In the genomic region with DNA sequence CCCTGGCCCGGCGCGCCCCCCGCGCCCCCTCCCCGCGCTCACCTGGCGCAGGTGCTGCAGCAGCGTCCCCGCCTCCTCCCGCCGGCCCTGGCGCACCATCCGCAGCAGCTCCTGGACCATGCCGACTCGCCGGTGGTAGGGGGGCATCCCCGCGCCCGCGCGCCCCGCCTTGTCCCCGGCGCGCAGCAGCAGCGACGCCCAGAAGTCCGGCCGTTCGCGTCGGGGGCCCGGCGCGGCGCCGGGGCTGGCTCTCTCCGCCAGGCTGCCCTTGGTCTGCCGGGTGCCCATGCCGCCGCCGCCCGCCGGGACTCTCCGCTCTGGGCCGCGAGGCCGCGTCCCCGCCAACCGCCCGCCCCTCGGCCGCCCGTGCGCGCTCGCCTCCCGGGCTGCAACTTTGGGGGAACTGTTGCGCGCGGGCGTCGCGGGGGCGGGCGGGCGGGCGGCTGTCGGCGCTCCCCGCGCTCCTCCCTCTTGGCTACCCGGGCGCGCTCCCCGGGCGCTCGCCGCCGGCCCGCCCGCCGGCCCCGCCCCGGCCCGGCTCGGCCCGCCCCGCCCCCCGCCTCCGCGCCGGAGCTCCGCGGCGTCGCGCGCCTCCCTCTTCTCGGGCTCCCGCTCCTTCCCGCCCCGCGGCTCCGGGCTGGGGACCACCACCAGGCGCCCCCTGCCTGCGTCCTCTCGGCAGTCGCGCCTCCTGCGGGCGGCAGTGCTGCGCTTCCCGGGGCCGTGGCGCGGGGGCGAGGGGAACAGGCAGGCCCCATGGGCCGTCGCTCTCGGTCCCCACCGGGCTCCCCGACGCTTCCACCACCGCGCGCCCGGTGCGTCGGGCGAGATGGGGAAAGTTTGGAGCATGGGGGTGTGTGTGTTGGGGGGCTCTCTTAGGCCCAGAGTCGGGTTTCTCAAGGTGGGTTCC, we compare ENCODE assay signal across 8 cellular contexts. TPM values are rescaled to one million over a fixed set of nuclear protein-coding genes. Genes with fewer than 3 reads are reported as not detected.
A peak's percentile ranks its signal among the peaks of the same experiment; 100 is the strongest.
DNase-seq lines count a peak whose midpoint lies in the region; ATAC-seq and TF ChIP-seq lines count a peak whose summit lies in the region.

A gene with protein sequence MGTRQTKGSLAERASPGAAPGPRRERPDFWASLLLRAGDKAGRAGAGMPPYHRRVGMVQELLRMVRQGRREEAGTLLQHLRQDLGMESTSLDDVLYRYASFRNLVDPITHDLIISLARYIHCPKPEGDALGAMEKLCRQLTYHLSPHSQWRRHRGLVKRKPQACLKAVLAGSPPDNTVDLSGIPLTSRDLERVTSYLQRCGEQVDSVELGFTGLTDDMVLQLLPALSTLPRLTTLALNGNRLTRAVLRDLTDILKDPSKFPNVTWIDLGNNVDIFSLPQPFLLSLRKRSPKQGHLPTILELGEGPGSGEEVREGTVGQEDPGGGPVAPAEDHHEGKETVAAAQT (minus strand): TSS at position 491 of the 910 bp plus-strand sequence. CDS start 203 bp downstream, at position 288.

- TF ChIP-seq POLR2A in IMR-90 (IDR thresholded peaks at IDR 0.05; ENCODE audit: low read depth, low read length): no peak

- DNase-seq in GM12864 (ENCODE audit: low read depth): no peak
- peak; percentile 16 for DNase-seq in IMR-90
- DNase-seq in WTC11 (ENCODE audit: low spot score): peak; percentile 75
- DNase-seq in cerebellum (ENCODE audit: low spot score): peak; percentile 51
- peak; percentile 51 for DNase-seq in left lobe of liver (ENCODE audit: low spot score)
- peak; percentile 28 to 54 for DNase-seq in stimulated activated CD4-positive, alpha-beta T cell treated with anti-CD3 and anti-CD28 coated beads, Interleukin-2, amount 100 ng/mL, for 48 hours
- no peak for DNase-seq in OCI-M2 (lab: John Stamatoyannopoulos, UW; ENCODE audit: unreplicated experiment)

- H3K4me1 Mint-ChIP-seq in WTC11: peaks cover 85% of the 10 kb centered on the region

- H3K9me3 Mint-ChIP-seq in WTC11: no peaks in the 10 kb centered on the region

- H3K9me3 ChIP-seq in IMR-90 (ENCODE audit: control insufficient read depth, insufficient read depth, low read length): no peaks in the 10 kb centered on the region

- no peak within 1 kb of the TSS for H2AK5ac ChIP-seq in IMR-90 (ENCODE audit: low read depth, low read length)

- H3K9ac ChIP-seq in IMR-90 (ENCODE audit: low read depth, low read length): peak within 1 kb of the TSS; percentile 65

- no peaks in the 10 kb centered on the region for H3K79me1 ChIP-seq in IMR-90 (ENCODE audit: low read depth in 1 of 2, low read length in 2 of 2)

- TF ChIP-seq CTCF in GM12864 (IDR thresholded peaks at IDR 0.05; ENCODE audit: low read depth, low read length, missing control alignments) (no peak), IMR-90 (conservative IDR thresholded peaks at IDR 0.05; ENCODE audit: low read depth, low read length) (0 out of 2 replicates have a peak, but pooled peaks have one; percentile 17), WTC11 (IDR thresholded peaks at IDR 0.05) (no peak)

- TF ChIP-seq RAD21 in IMR-90 (IDR thresholded peaks at IDR 0.05; ENCODE audit: low read length): no peak

- H3K14ac ChIP-seq in IMR-90 (replicated peaks; ENCODE audit: low read depth, low read length): no peak within 1 kb of the TSS

- no peak within 1 kb of the TSS for H2BK120ac ChIP-seq in IMR-90 (ENCODE audit: low read depth, low read length)

- H3K27ac ChIP-seq in IMR-90 (ENCODE audit: insufficient read depth, low read length): peak within 1 kb of the TSS; percentile 19; the same call in 1 of the 2 replicates

- peak within 1 kb of the TSS; percentile 42 for H3K4me3 ChIP-seq in GM12864 (ENCODE audit: low read depth, low read length)
- H3K4me3 ChIP-seq in IMR-90 (ENCODE audit: insufficient read depth, low read depth, low read length): peak within 1 kb of the TSS; percentile 72

- H3K27me3 Mint-ChIP-seq in WTC11 (ENCODE audit: low read depth): peaks cover 33% of the 10 kb centered on the region

- H2BK5ac ChIP-seq in IMR-90 (ENCODE audit: low read depth, low read length, poor library complexity, severe bottlenecking): no peak within 1 kb of the TSS

- no TSS peak for BruUV-seq in IMR-90 (replicated peaks; lab: Mats Ljungman, UMichigan)

- no peaks in the 10 kb centered on the region for H3K36me3 ChIP-seq in IMR-90 (ENCODE audit: control insufficient read depth, insufficient read depth, low read length)

- H3K4me2 ChIP-seq in IMR-90 (ENCODE audit: low read depth, low read length): peak within 1 kb of the TSS; percentile 87

- CTCF ChIA-PET in IMR-90 (lab: Yijun Ruan, JAX) (interaction anchor here (1.0 kb wide), 1 partner anchor 38 kb away, joined by 3 read pairs; no protein-coding TSS in a partner anchor), WTC11 (lab: Charles Lee) (interaction anchor here (0.6 to 2.3 kb wide), 12 partner anchors 17 to 665 kb away, joined by 3 to 14 read pairs (median 4); partner anchors contain the start of gene CENPV)

- dilution Hi-C loops in IMR-90 (cut with HindIII; ENCODE audit: low sequenced_read_pairs, unreplicated experiment): no loop called here

- ATAC-seq in IMR-90 (ENCODE audit: low read depth) (peak; percentile 98), WTC11 (peak; percentile 64), left lobe of liver (peak; percentile 94), HG02970 (IDR thresholded peaks at IDR 0.05; ENCODE audit: low FRiP score, unreplicated experiment) (no peak)

- H3K18ac ChIP-seq in IMR-90 (ENCODE audit: low read depth, low read length): no peak within 1 kb of the TSS

- no peaks in the 10 kb centered on the region for H3K9me1 ChIP-seq in IMR-90 (ENCODE audit: insufficient read depth, low read length)

- whole genome bisulfite sequencing in IMR-90 (ENCODE audit: extremely low coverage in 2 of 2, insufficient read length in 1 of 2), 2 experiments: 1% methylated on average over 29 of the region's 134 CpGs; no CpG with 5 or more reads in 1 of the 2 experiments

- no peak within 1 kb of the TSS for H2BK20ac ChIP-seq in IMR-90 (ENCODE audit: low read depth, low read length)

- H3K4me1 ChIP-seq in IMR-90 (ENCODE audit: control insufficient read depth, insufficient read depth, low read length): no peaks in the 10 kb centered on the region; the same call in 1 of the 2 replicates

- no peak within 1 kb of the TSS for H4K5ac ChIP-seq in IMR-90 (ENCODE audit: low read depth, low read length)

- peak within 1 kb of the TSS; percentile 72 for H3K4me3 Mint-ChIP-seq in WTC11

- no peaks in the 10 kb centered on the region for H3K36me3 Mint-ChIP-seq in WTC11

- no peaks in the 10 kb centered on the region for H4K20me1 ChIP-seq in IMR-90 (ENCODE audit: insufficient read depth, low read length)

- intact Hi-C loops in IMR-90 (cut with micrococcal nuclease): no loop called here

- H2AK9ac ChIP-seq in IMR-90 (replicated peaks; ENCODE audit: low read depth, low read length, poor library complexity): peak within 1 kb of the TSS; percentile 76

- H4K91ac ChIP-seq in IMR-90 (ENCODE audit: insufficient read depth, low read depth, low read length): no peak within 1 kb of the TSS

- in situ Hi-C loops in IMR-90 (cut with MboI; ENCODE audit: low sequenced_read_pairs): no loop called here

- no peak within 1 kb of the TSS; the same call in 1 of the 2 replicates for H3K27ac Mint-ChIP-seq in WTC11

- no peak within 1 kb of the TSS for H2BK15ac ChIP-seq in IMR-90 (ENCODE audit: low read depth, low read length)

- POLR2A ChIA-PET in IMR-90 (lab: Charles Lee; ENCODE audit: unreplicated experiment): no interaction called here
- POLR2A ChIA-PET in WTC11 (lab: Charles Lee): interaction anchor here (1.5 kb wide), 1 partner anchor 32 kb away, joined by 3 read pairs; no protein-coding TSS in a partner anchor

- H3K4ac ChIP-seq in IMR-90 (ENCODE audit: low read depth, low read length): no peak within 1 kb of the TSS

- H3K23ac ChIP-seq in IMR-90 (ENCODE audit: low read depth, low read length): peak within 1 kb of the TSS; percentile 42; the same call in 1 of the 2 replicates

- peaks cover 56% of the 10 kb centered on the region for H3K27me3 ChIP-seq in IMR-90 (ENCODE audit: control insufficient read depth, insufficient read depth, low read length)

- peak within 1 kb of the TSS; percentile 92 for H2AFZ ChIP-seq in IMR-90 (replicated peaks; ENCODE audit: low read length, poor library complexity)

- no peak within 1 kb of the TSS for H4K8ac ChIP-seq in IMR-90 (ENCODE audit: low read depth in 2 of 2, low read length in 2 of 2)

- H3K56ac ChIP-seq in IMR-90 (ENCODE audit: extremely low read depth, insufficient read depth, low read length): no peak within 1 kb of the TSS

TF ChIP-seq in IMR-90, 13 proteins besides CTCF, POLR2A, EP300 and RAD21:
- no peak for TF ChIP-seq NFE2L2 (IDR thresholded peaks at IDR 0.05; ENCODE audit: low read depth, low read length)
- TF ChIP-seq MAZ (IDR thresholded peaks at IDR 0.05; ENCODE audit: borderline replicate concordance, low read depth, low read length): peak; percentile 37; the same call in 1 of the 2 replicates

RNA-seq across cellular contexts. Expression of the gene that starts here (rescaled TPM):
- 0.56 and 0.72 TPM in 2 replicates for total RNA-seq in IMR-90 (2012; rRNA removed)
- 0.89 and 1.0 TPM in 2 replicates for polyA plus RNA-seq in IMR-90 (2012; rRNA removed)
- 0.05 and 1.0 TPM in 2 replicates for polyA plus RNA-seq in IMR-90 (2012; cell fraction: cytosol; rRNA removed)
- 2.2 and 3.2 TPM in 2 replicates for polyA plus RNA-seq in IMR-90 (2012; cell fraction: nucleus; rRNA removed; ENCODE audit: low replicate concordance)
- total RNA-seq in WTC11 (2021): 13.7 to 22.9 TPM (median 14.7 TPM) in 3 replicates
- total RNA-seq in cerebellum: 12.7 TPM
- 0.13 TPM for total RNA-seq in left lobe of liver

Comparison
In these comparisons a context has a peak if more than half of its experiments do, and no peak if none do; other contexts are left out.
1. Peak in DNase-seq and ATAC-seq in left lobe of liver; RNA of the gene not detected or under 1 TPM.
2. DNase-seq: peak in IMR-90 (single experiment), WTC11 (single experiment), cerebellum (single experiment) and stimulated activated CD4-positive, alpha-beta T cell treated with anti-CD3 and anti-CD28 coated beads, Interleukin-2, amount 100 ng/mL, for 48 hours (2 of 2); none in GM12864 (single experiment) and OCI-M2 (single experiment).